ENCODE assay signal across 9 cellular contexts in the genomic region with DNA sequence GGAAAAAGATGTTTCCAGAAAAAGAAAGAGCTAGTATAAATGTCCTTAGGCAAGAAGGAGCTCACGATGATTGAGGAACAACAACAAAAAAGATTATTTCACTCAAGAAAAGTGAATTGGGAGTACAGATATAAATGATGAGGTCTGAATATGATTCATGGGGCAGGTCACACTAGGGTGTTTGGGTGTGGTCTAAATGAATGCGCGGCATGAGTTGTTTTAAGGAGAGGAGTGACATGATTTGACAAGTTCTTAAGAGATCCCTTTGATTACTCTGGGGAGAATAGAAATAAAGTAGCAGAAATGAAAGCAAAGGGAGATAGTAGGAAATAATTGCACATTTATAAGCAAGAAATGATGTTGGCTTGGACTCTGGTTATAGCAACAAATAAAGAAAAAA. TPM values are rescaled to one million over a fixed set of nuclear protein-coding genes. Genes with fewer than 3 reads are reported as not detected.
DNase-seq lines count a peak whose midpoint lies in the region; ATAC-seq, FAIRE-seq and TF ChIP-seq lines count a peak whose summit lies in the region.
"Not testable (repeated sequence)": the region's sequence is repeated elsewhere in the genome, so short reads cannot be mapped to it uniquely, and the experiment has no call there.
"Had no signal": no experiment of that assay in that cellular context is flagged by ENCODE, and none has a peak within 500 bp of the region (broad histone marks: within the 10 kb centered on the region; RNA-seq: fewer than 3 reads in every experiment).

No MANE protein-coding gene starts in this region.

- H3K4me2 ChIP-seq in K562 (ENCODE audit: insufficient read depth, low read length), result not testable (repeated sequence)
- H3K4me2 ChIP-seq in keratinocyte (ENCODE audit: control insufficient read depth, extremely low read depth, insufficient read depth, low read depth, low read length), result peak overlapping the region; percentile 60

- not testable (repeated sequence) for H3K27me3 ChIP-seq in K562 (ENCODE audit: control insufficient read depth in 2 of 2, insufficient read depth in 2 of 2, low read length in 2 of 2); keratinocyte (ENCODE audit: control insufficient read depth, extremely low read depth, insufficient read depth, low read length); small intestine (ENCODE audit: control insufficient read depth in 2 of 2, insufficient read depth in 2 of 2, low read length in 2 of 2)

- TF ChIP-seq RAD21 in K562 (CRISPR knock-in tag; conservative IDR thresholded peaks at IDR 0.05 in 1 of 2, IDR thresholded peaks at IDR 0.05 in 1 of 2), result not testable (repeated sequence)

- POLR2A ChIA-PET in K562 (lab: Yijun Ruan, JAX), result not testable (repeated sequence)

- DNase-seq in A172 (ENCODE audit: low spot score), result peak; percentile 13
- DNase-seq in EL, result peak; percentile 29
- DNase-seq in LHCN-M2 (ENCODE audit: low read depth), result peak; percentile 1
- peak; percentile 32 for DNase-seq in RKO (ENCODE audit: low spot score)
- DNase-seq in K562 (ENCODE audit: extremely low read depth in 1 of 4, low spot score in 3 of 4), result peak in 1 of 4 experiments; percentile 41
- DNase-seq in erythroblast (lab: John Stamatoyannopoulos, UW), result peak; percentile 63 to 70
- peak; percentile 1 for DNase-seq in keratinocyte (ENCODE audit: low read depth, low spot score)
- DNase-seq in small intestine, result peak; percentile 16

- not testable (repeated sequence) for H2AFZ ChIP-seq in K562 (ENCODE audit: low read depth, low read length); keratinocyte (ENCODE audit: control insufficient read depth, low read length)

- not testable (repeated sequence) for TF ChIP-seq CTCF in K562 (IDR thresholded peaks at IDR 0.05 in 2 of 3, conservative IDR thresholded peaks at IDR 0.05 in 1 of 3; ENCODE audit: insufficient read depth in 2 of 3, low read depth in 1 of 3, low read length in 3 of 3); keratinocyte (optimal IDR thresholded peaks at IDR 0.05 in 1 of 3, IDR thresholded peaks at IDR 0.05 in 1 of 3, conservative IDR thresholded peaks at IDR 0.05 in 1 of 3; ENCODE audit: extremely low read depth in 1 of 3, insufficient read depth in 2 of 3, low read length in 3 of 3)

- H3K9ac ChIP-seq in K562 (ENCODE audit: insufficient read depth in 1 of 2, low read depth in 2 of 2, low read length in 2 of 2); keratinocyte (ENCODE audit: control insufficient read depth, extremely low read depth, insufficient read depth, low read length): not testable (repeated sequence)

- H3K79me2 ChIP-seq in K562 (ENCODE audit: control insufficient read depth, insufficient read depth, low read length); keratinocyte (ENCODE audit: control insufficient read depth, insufficient read depth, low read length): not testable (repeated sequence)

- TF ChIP-seq POLR2A in K562 (conservative IDR thresholded peaks at IDR 0.05); erythroblast (IDR thresholded peaks at IDR 0.05; ENCODE audit: low read length): not testable (repeated sequence)

- H3K9me3 ChIP-seq in K562 (replicated peaks; ENCODE audit: control insufficient read depth, insufficient read depth, low read depth, low read length); keratinocyte (ENCODE audit: control insufficient read depth, low read depth, low read length); small intestine (ENCODE audit: control insufficient read depth, low read depth): not testable (repeated sequence)

- in situ Hi-C loops in K562 (cut with MboI), result loop anchor here (25.0 kb wide), 1 partner anchor 95 kb away; a partner anchor contains a TSS

- CTCF ChIA-PET in K562 (lab: Yijun Ruan, JAX; ENCODE audit: low intra/inter-chr PET ratio), result not testable (repeated sequence)

- dilution Hi-C loops in keratinocyte (cut with MboI; ENCODE audit: extremely low pct_ligation_motif_present, low sequenced_read_pairs), result not testable (repeated sequence)

- intact Hi-C loops in K562 (cut with micrococcal nuclease), result not testable (repeated sequence)

- not testable (repeated sequence) for TF ChIP-seq EP300 in K562 (IDR thresholded peaks at IDR 0.05; ENCODE audit: low read length)

- H3K9me1 ChIP-seq in K562 (ENCODE audit: control insufficient read depth, insufficient read depth, low read length); keratinocyte (ENCODE audit: control insufficient read depth, extremely low read depth, insufficient read depth, low read length): not testable (repeated sequence)

- H3K36me3 ChIP-seq in K562 (ENCODE audit: control insufficient read depth, insufficient read depth, low read length); keratinocyte (ENCODE audit: control insufficient read depth in 2 of 2, extremely low read depth in 1 of 2, insufficient read depth in 2 of 2, low read length in 2 of 2); small intestine (ENCODE audit: control insufficient read depth in 2 of 2, insufficient read depth in 2 of 2, low read length in 2 of 2): not testable (repeated sequence)

- not testable (repeated sequence) for H3K4me1 ChIP-seq in K562 (replicated peaks in 1 of 2; ENCODE audit: control insufficient read depth in 2 of 2, insufficient read depth in 2 of 2, low read length in 2 of 2); keratinocyte (ENCODE audit: control insufficient read depth, extremely low read depth, insufficient read depth, low read length); small intestine (ENCODE audit: control insufficient read depth in 2 of 2, insufficient read depth in 1 of 2, low read depth in 1 of 2, low read length in 1 of 2)

- H3K4me3 ChIP-seq in K562; keratinocyte (ENCODE audit: control insufficient read depth in 2 of 3, extremely low read depth in 1 of 3, insufficient read depth in 2 of 3, low read depth in 1 of 3, low read length in 3 of 3); small intestine (ENCODE audit: low read depth in 1 of 2, low read length in 2 of 2): not testable (repeated sequence)

- FAIRE-seq in K562 (lab: Jason Lieb, UNC); small intestine (lab: Jason Lieb, UNC): not testable (repeated sequence)
- peak; percentile 39 for FAIRE-seq in keratinocyte (lab: Jason Lieb, UNC)

- 0% methylated on average over 3 of the region's 3 CpGs for WGBS in K562 (ENCODE audit: insufficient coverage, low coverage, missing lambda C conversion rate)
- WGBS in small intestine, 3 donors, result 44 to 72% (median 64%) methylated on average over 3 of the region's 3 CpGs

- peak; percentile 80 for ATAC-seq in K562

- not testable (repeated sequence) for H4K20me1 ChIP-seq in K562 (replicated peaks; ENCODE audit: control insufficient read depth, insufficient read depth, low read length); keratinocyte (ENCODE audit: control insufficient read depth, extremely low read depth, insufficient read depth, low read length)

- H3K27ac ChIP-seq in K562 (ENCODE audit: extremely low read depth, low read depth, low read length); keratinocyte (ENCODE audit: control insufficient read depth, insufficient read depth, low read length); small intestine (ENCODE audit: low read depth in 1 of 2, low read length in 1 of 2): not testable (repeated sequence)

- not testable (repeated sequence) for BruUV-seq in K562 (replicated peaks; lab: Mats Ljungman, UMichigan)

TF ChIP-seq in K562, 482 proteins besides CTCF, POLR2A, EP300 and RAD21 (continues in another document):
- TF ChIP-seq, protein P1, sequence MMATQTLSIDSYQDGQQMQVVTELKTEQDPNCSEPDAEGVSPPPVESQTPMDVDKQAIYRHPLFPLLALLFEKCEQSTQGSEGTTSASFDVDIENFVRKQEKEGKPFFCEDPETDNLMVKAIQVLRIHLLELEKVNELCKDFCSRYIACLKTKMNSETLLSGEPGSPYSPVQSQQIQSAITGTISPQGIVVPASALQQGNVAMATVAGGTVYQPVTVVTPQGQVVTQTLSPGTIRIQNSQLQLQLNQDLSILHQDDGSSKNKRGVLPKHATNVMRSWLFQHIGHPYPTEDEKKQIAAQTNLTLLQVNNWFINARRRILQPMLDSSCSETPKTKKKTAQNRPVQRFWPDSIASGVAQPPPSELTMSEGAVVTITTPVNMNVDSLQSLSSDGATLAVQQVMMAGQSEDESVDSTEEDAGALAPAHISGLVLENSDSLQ (IDR thresholded peaks at IDR 0.05), result peak; percentile 43

RNA-seq across cellular contexts. Expression of a gene that starts 59.3 kb away (rescaled TPM):
- 0.36 and 0.98 TPM in 2 replicates for total RNA-seq in A172 (2014; rRNA removed; shearing (Covaris generic))
- total RNA-seq in LHCN-M2 (2014; rRNA removed), result 0.90 and 1.4 TPM in 2 replicates
- 1.1 TPM for polyA plus RNA-seq in LHCN-M2 (2012)
- total RNA-seq in K562 (2011; cell fraction: chromatin; rRNA removed; ENCODE audit: low replicate concordance), result 6.2 and 11.2 TPM in 2 replicates
- total RNA-seq in K562 (2011; cell fraction: nucleolus; rRNA removed), result 9.0 and 9.3 TPM in 2 replicates
- total RNA-seq in K562 (2011; cell fraction: nucleoplasm; rRNA removed), result 5.9 and 7.6 TPM in 2 replicates
- total RNA-seq in K562 (2014; rRNA removed), result 5.1 and 5.3 TPM in 2 replicates
- 3.0 and 3.5 TPM in 2 replicates for total RNA-seq in K562 (2014; rRNA removed; fragmentation: Illumina TruSeq; extraction: Trizol)
- total RNA-seq in K562 (2015; rRNA removed; fragmentation: Illumina TruSeq; extraction: Trizol), result 5.3 and 5.6 TPM in 2 replicates
- 8.6 and 9.6 TPM in 2 replicates for total RNA-seq in K562 (2021)
- 2.8 and 2.9 TPM in 2 replicates for polyA plus RNA-seq in K562 (2011; rRNA removed)
- polyA plus RNA-seq in K562 (2011; cell fraction: cytosol; rRNA removed), result 2.2 and 5.4 TPM in 2 replicates
- 3.7 and 10.4 TPM in 2 replicates for polyA plus RNA-seq in K562 (2011; cell fraction: nucleus; rRNA removed)
- polyA plus RNA-seq in K562 (2012), result 7.6 and 12.5 TPM in 2 replicates
- 6.8 and 7.6 TPM in 2 replicates for polyA plus RNA-seq in K562 (2014; fragmentation: Illumina TruSeq; extraction: Trizol)
- under 1 TPM; 0.01 TPM for polyA plus RNA-seq in K562 (2014; fragmentation: Nextera tagmentation; extraction: Ambion mirVana)
- polyA plus RNA-seq in K562 (2014; rRNA removed), result 5.4 and 6.4 TPM in 2 replicates
- 2.6 and 5.0 TPM in 2 replicates for polyA minus RNA-seq in K562 (2011; rRNA and poly(A)+ RNA removed)
- polyA minus RNA-seq in K562 (2011; cell fraction: cytosol; rRNA and poly(A)+ RNA removed), result 4.6 and 5.0 TPM in 2 replicates
- polyA minus RNA-seq in K562 (2011; cell fraction: nucleus; rRNA and poly(A)+ RNA removed), result 2.0 and 3.0 TPM in 2 replicates
- 2.5 to 4.8 TPM (median 3.9 TPM) in 3 replicates for polyA plus RNA-seq in keratinocyte
- 0.82 TPM for polyA plus RNA-seq in keratinocyte (2011; ENCODE audit: low read depth)
- 2.9 and 4.2 TPM in 2 replicates for polyA plus RNA-seq in keratinocyte (2011; cell fraction: cytosol; rRNA removed)
- 7.6 and 10.3 TPM in 2 replicates for polyA plus RNA-seq in keratinocyte (2011; cell fraction: nucleus; rRNA removed)
- polyA plus RNA-seq in keratinocyte (2012; ENCODE audit: low replicate concordance), result 2.3 and 4.6 TPM in 2 replicates
- 4.0 to 5.3 TPM (median 4.1 TPM) in 3 replicates for polyA minus RNA-seq in keratinocyte
- 5.4 TPM for polyA minus RNA-seq in keratinocyte (2011; cell fraction: cytosol; rRNA and poly(A)+ RNA removed)
- 3.7 and 6.3 TPM in 2 replicates for polyA minus RNA-seq in keratinocyte (2011; cell fraction: nucleus; rRNA and poly(A)+ RNA removed)
- polyA plus RNA-seq in small intestine, result 1 to 10 TPM; 2.0 to 2.7 (median 2.2) TPM
- polyA plus RNA-seq: CD8-positive, alpha-beta memory T cell had no signal
